ENCODE assay signal across 9 cellular contexts in genomic region chr19:4051175-4052101, GRCh38. TPM values are rescaled to one million over a fixed set of nuclear protein-coding genes. Genes with fewer than 3 reads are reported as not detected.
DNase-seq lines count a peak whose midpoint lies in the region; ATAC-seq and TF ChIP-seq lines count a peak whose summit lies in the region.
"Had no signal": no experiment of that assay in that cellular context is flagged by ENCODE, and none has a peak within 500 bp of the region (broad histone marks: within the 10 kb centered on the region; RNA-seq: fewer than 3 reads in every experiment).

No MANE protein-coding gene starts in this region.

- DNase-seq in CD14-positive monocyte (ENCODE audit: low spot score) (peak; percentile 98), MV-4-11 (lab: John Stamatoyannopoulos, UW) (peak; percentile 97), colonic mucosa (peak; percentile 33), neural crest cell (ENCODE audit: low read depth, low spot score) (no peak), SJCRH30 (no peak), RKO (ENCODE audit: low spot score) (no peak)
- no peak for DNase-seq in stimulated activated CD4-positive, alpha-beta T cell treated with anti-CD3 and anti-CD28 coated beads, Interleukin-4, amount 100 ng/mL, for 4 hours
- DNase-seq: effector CD8-positive, alpha-beta T cell had no signal

- peak overlapping the region; percentile 17 for H3K4me3 ChIP-seq in colonic mucosa
- no peak overlapping the region for H3K4me3 ChIP-seq in SJCRH30

- H3K27ac Mint-ChIP-seq in CD14-positive monocyte (peak overlapping the region; percentile 96 to 99 (median 98)), neural crest cell (ENCODE audit: unreplicated experiment) (no peak overlapping the region)

- H3K27me3 Mint-ChIP-seq in CD14-positive monocyte (ENCODE audit: low read depth in 3 of 3): peaks cover 0 to 4% (median 0%) of the 10 kb centered on the region in 3 donors
- peaks cover 3% of the 10 kb centered on the region for H3K27me3 Mint-ChIP-seq in neural crest cell (ENCODE audit: low read depth)

- no peaks in the 10 kb centered on the region for H3K9me3 ChIP-seq in colonic mucosa
- no peaks in the 10 kb centered on the region for H3K9me3 ChIP-seq in SJCRH30 (replicated peaks)

- peak overlapping the region; percentile 50 to 85 for H3K9ac ChIP-seq in colonic mucosa (ENCODE audit: low read depth in 2 of 2, low read length in 2 of 2)

- H3K36me3 Mint-ChIP-seq in CD14-positive monocyte (peaks cover 61 to 80% of the 10 kb centered on the region in 2 donors), neural crest cell (ENCODE audit: low read depth) (peaks cover 10% of the 10 kb centered on the region)

- no peak for TF ChIP-seq CTCF in CD14-positive monocyte (IDR thresholded peaks at IDR 0.05)
- no peak for TF ChIP-seq CTCF in colonic mucosa (IDR thresholded peaks at IDR 0.05)
- no peak for TF ChIP-seq CTCF in neural crest cell (conservative IDR thresholded peaks at IDR 0.05)

- ATAC-seq in HG02759 (IDR thresholded peaks at IDR 0.05; ENCODE audit: unreplicated experiment): no peak

- H3K9me3 Mint-ChIP-seq in CD14-positive monocyte (peaks cover 0 to 6% (median 2%) of the 10 kb centered on the region in 7 donors), neural crest cell (no peaks in the 10 kb centered on the region)

- H3K27ac ChIP-seq in colonic mucosa (peak overlapping the region; percentile 91), SJCRH30 (no peak overlapping the region)

- intact Hi-C loops in CD14-positive monocyte (cut with micrococcal nuclease): loop anchor here in 1 of 2 donors (2.0 kb wide), 1 partner anchor 15 kb away; the partner anchor contains the start of gene ZBTB7A
- intact Hi-C loops in colonic mucosa (cut with DNase I): no loop called here

- H3K4me1 ChIP-seq in colonic mucosa (peaks cover 28% of the 10 kb centered on the region), SJCRH30 (no peaks in the 10 kb centered on the region)

- peak overlapping the region; percentile 63 to 70 for H3K4me3 Mint-ChIP-seq in CD14-positive monocyte
- peak overlapping the region; percentile 27 for H3K4me3 Mint-ChIP-seq in neural crest cell

- H3K27me3 ChIP-seq in colonic mucosa (no peaks in the 10 kb centered on the region), SJCRH30 (no peaks in the 10 kb centered on the region)

- peaks cover 41% of the 10 kb centered on the region for H3K4me1 Mint-ChIP-seq in CD14-positive monocyte
- H3K4me1 Mint-ChIP-seq in neural crest cell: peaks cover 17% of the 10 kb centered on the region

- H3K36me3 ChIP-seq in colonic mucosa (peaks cover 13% of the 10 kb centered on the region), SJCRH30 (peaks cover 27% of the 10 kb centered on the region)

RNA-seq across cellular contexts. Expression of gene ZBTB7A, which starts 15.3 kb away (rescaled TPM):
- 10 to 100 TPM; 18.0 to 20.2 TPM for polyA plus RNA-seq in CD14-positive monocyte
- total RNA-seq in colonic mucosa: 100 to 1,000 TPM; 110 to 123 TPM
- 15.2 and 15.7 TPM in 2 replicates for total RNA-seq in neural crest cell
- total RNA-seq in SJCRH30 (2014; rRNA removed; shearing (Covaris generic)): 8.2 and 8.6 TPM in 2 replicates

RNA-seq across cellular contexts. Expression of gene PIAS4, which starts 43.9 kb away (rescaled TPM):
- 1 to 10 TPM; 2.3 to 5.9 TPM for polyA plus RNA-seq in CD14-positive monocyte
- total RNA-seq in colonic mucosa: 10 to 100 TPM; 29.9 to 31.5 TPM
- 49.6 and 58.8 TPM in 2 replicates for total RNA-seq in neural crest cell
- 32.8 and 35.1 TPM in 2 replicates for total RNA-seq in SJCRH30 (2014; rRNA removed; shearing (Covaris generic))

Comparison
In these comparisons a context has a peak if more than half of its experiments do, and no peak if none do; other contexts are left out.
1. DNase-seq: peak in CD14-positive monocyte (single experiment), MV-4-11 (single experiment) and colonic mucosa (single experiment); none in neural crest cell (single experiment), SJCRH30 (0 of 2), stimulated activated CD4-positive, alpha-beta T cell treated with anti-CD3 and anti-CD28 coated beads, Interleukin-4, amount 100 ng/mL, for 4 hours (0 of 2) and RKO (single experiment).